9 cellular contexts compared by ENCODE assay signal in genomic region chr14:50520947-50521815, GRCh38. TPM values are rescaled to one million over a fixed set of nuclear protein-coding genes. Genes with fewer than 3 reads are reported as not detected.
DNase-seq lines count a peak whose midpoint lies in the region; ATAC-seq and TF ChIP-seq lines count a peak whose summit lies in the region.
"Had no signal": no experiment of that assay in that cellular context is flagged by ENCODE, and none has a peak within 500 bp of the region (broad histone marks: within the 10 kb centered on the region; RNA-seq: fewer than 3 reads in every experiment).

No MANE protein-coding gene starts in this region.

- no peaks in the 10 kb centered on the region for H3K9me3 Mint-ChIP-seq in activated CD8-positive, alpha-beta memory T cell treated with anti-CD3 and anti-CD28 coated beads, Interleukin-2, amount 10 ng/mL, durations not matched to agents 7 days and 5 days (ENCODE audit: low read depth)
- no peaks in the 10 kb centered on the region for H3K9me3 Mint-ChIP-seq in endothelial cell (ENCODE audit: unreplicated experiment)

- H3K27ac ChIP-seq in A673 (ENCODE audit: low read depth, low read length, poor library complexity, severe bottlenecking): no peak overlapping the region

- intact Hi-C loops in A673 (cut with micrococcal nuclease; ENCODE audit: unreplicated experiment): no loop called here

- POLR2A ChIA-PET in A673 (lab: Charles Lee; ENCODE audit: low non-redundant PET): no interaction called here

- H3K9me3 ChIP-seq in A673 (ENCODE audit: low read depth, low read length, poor library complexity, severe bottlenecking): no peaks in the 10 kb centered on the region
- H3K9me3 ChIP-seq: heart right ventricle had no signal

- H3K4me3 ChIP-seq in A673 (ENCODE audit: low read depth, low read length, poor library complexity, severe bottlenecking) (no peak overlapping the region), fibroblast of pulmonary artery (replicated peaks; ENCODE audit: low read depth, low read length) (no peak overlapping the region)
- H3K4me3 ChIP-seq: heart right ventricle had no signal

- ATAC-seq in GM19351 (IDR thresholded peaks at IDR 0.05; ENCODE audit: unreplicated experiment) (peak; percentile 78), HG03432 (IDR thresholded peaks at IDR 0.05; ENCODE audit: unreplicated experiment) (peak; percentile 80)
- peak; percentile 89 for ATAC-seq in activated CD8-positive, alpha-beta memory T cell treated with anti-CD3 and anti-CD28 coated beads, Interleukin-2, amount 10 ng/mL, durations not matched to agents 7 days and 5 days

- DNase-seq in A673 (ENCODE audit: low spot score): peak; percentile 59
- peak; percentile 79 for DNase-seq in activated CD8-positive, alpha-beta memory T cell treated with anti-CD3 and anti-CD28 coated beads, Interleukin-2, amount 10 ng/mL, durations not matched to agents 7 days and 5 days
- peak; percentile 62 for DNase-seq in fibroblast of pulmonary artery (ENCODE audit: low read depth)
- peak; percentile 41 to 71 for DNase-seq in stimulated activated CD4-positive, alpha-beta T cell treated with anti-CD3 and anti-CD28 coated beads, Interleukin-4, amount 100 ng/mL, for 4 hours
- no peak for DNase-seq in endothelial cell (ENCODE audit: low spot score)
- DNase-seq in SK-N-DZ (ENCODE audit: low spot score): no peak
- DNase-seq: heart right ventricle had no signal

- peaks cover 9% of the 10 kb centered on the region for H3K36me3 Mint-ChIP-seq in activated CD8-positive, alpha-beta memory T cell treated with anti-CD3 and anti-CD28 coated beads, Interleukin-2, amount 10 ng/mL, durations not matched to agents 7 days and 5 days
- peaks cover 21% of the 10 kb centered on the region for H3K36me3 Mint-ChIP-seq in endothelial cell (ENCODE audit: low read depth, unreplicated experiment)

- no peaks in the 10 kb centered on the region for H3K27me3 ChIP-seq in A673 (replicated peaks; ENCODE audit: insufficient read depth, low read depth, low read length, poor library complexity)
- H3K27me3 ChIP-seq: heart right ventricle had no signal

- H3K4me1 Mint-ChIP-seq in activated CD8-positive, alpha-beta memory T cell treated with anti-CD3 and anti-CD28 coated beads, Interleukin-2, amount 10 ng/mL, durations not matched to agents 7 days and 5 days: peaks cover 40% of the 10 kb centered on the region
- H3K4me1 Mint-ChIP-seq in endothelial cell (ENCODE audit: unreplicated experiment): peaks cover 24% of the 10 kb centered on the region

- TF ChIP-seq CTCF in A673 (conservative IDR thresholded peaks at IDR 0.05; ENCODE audit: low read depth, low read length) (no peak), fibroblast of pulmonary artery (IDR thresholded peaks at IDR 0.05; ENCODE audit: low read length, missing control alignments) (no peak), endothelial cell (IDR thresholded peaks at IDR 0.05; ENCODE audit: unreplicated experiment) (no peak)

- H3K27ac Mint-ChIP-seq in activated CD8-positive, alpha-beta memory T cell treated with anti-CD3 and anti-CD28 coated beads, Interleukin-2, amount 10 ng/mL, durations not matched to agents 7 days and 5 days: peak overlapping the region; percentile 93
- H3K27ac Mint-ChIP-seq in endothelial cell (ENCODE audit: unreplicated experiment): no peak overlapping the region

- H3K4me3 Mint-ChIP-seq in activated CD8-positive, alpha-beta memory T cell treated with anti-CD3 and anti-CD28 coated beads, Interleukin-2, amount 10 ng/mL, durations not matched to agents 7 days and 5 days: peak overlapping the region; percentile 76
- H3K4me3 Mint-ChIP-seq in endothelial cell (ENCODE audit: unreplicated experiment): no peak overlapping the region

- peaks cover 23% of the 10 kb centered on the region for H3K4me1 ChIP-seq in A673 (ENCODE audit: insufficient read depth, low read length, poor library complexity, severe bottlenecking)

- CTCF ChIA-PET in A673 (lab: Charles Lee): no interaction called here
- CTCF ChIA-PET in activated CD8-positive, alpha-beta memory T cell treated with anti-CD3 and anti-CD28 coated beads, Interleukin-2, amount 10 ng/mL, durations not matched to agents 7 days and 5 days (lab: Charles Lee): no interaction called here

- H3K27me3 Mint-ChIP-seq in activated CD8-positive, alpha-beta memory T cell treated with anti-CD3 and anti-CD28 coated beads, Interleukin-2, amount 10 ng/mL, durations not matched to agents 7 days and 5 days: no peaks in the 10 kb centered on the region
- no peaks in the 10 kb centered on the region for H3K27me3 Mint-ChIP-seq in endothelial cell (ENCODE audit: unreplicated experiment)

- BruUV-seq in A673 (replicated peaks; lab: Mats Ljungman, UMichigan): no TSS peak

- no peaks in the 10 kb centered on the region for H3K36me3 ChIP-seq in A673 (ENCODE audit: insufficient read depth, low read length, poor library complexity, severe bottlenecking)

RNA-seq across cellular contexts. Expression of gene MAP4K5, which starts 11.2 kb away (rescaled TPM):
- total RNA-seq in A673 (2021): 57.9 and 58.9 TPM in 2 replicates
- 10 to 100 TPM; 31.4 to 38.7 TPM for total RNA-seq in activated CD8-positive, alpha-beta memory T cell treated with anti-CD3 and anti-CD28 coated beads, Interleukin-2, amount 10 ng/mL, durations not matched to agents 7 days and 5 days
- total RNA-seq in endothelial cell (ENCODE audit: unreplicated experiment): 99.3 TPM
- 77.9 and 92.5 TPM in 2 replicates for polyA plus RNA-seq in SK-N-DZ (2014; cell fraction: cytosol; rRNA removed)
- 157 and 213 TPM in 2 replicates for polyA plus RNA-seq in SK-N-DZ (2014; cell fraction: nucleus; rRNA removed)

RNA-seq across cellular contexts. Expression of gene ATL1, which starts 38.8 kb away (rescaled TPM):
- 9.8 and 11.4 TPM in 2 replicates for total RNA-seq in A673 (2021)
- total RNA-seq in activated CD8-positive, alpha-beta memory T cell treated with anti-CD3 and anti-CD28 coated beads, Interleukin-2, amount 10 ng/mL, durations not matched to agents 7 days and 5 days: 1 to 10 TPM; 1.3 to 2.2 TPM
- total RNA-seq in endothelial cell (ENCODE audit: unreplicated experiment): 4.7 TPM
- polyA plus RNA-seq in SK-N-DZ (2014; cell fraction: cytosol; rRNA removed): 16.0 and 20.2 TPM in 2 replicates
- polyA plus RNA-seq in SK-N-DZ (2014; cell fraction: nucleus; rRNA removed): 9.1 and 15.1 TPM in 2 replicates

Comparison
In these comparisons a context has a peak if more than half of its experiments do, and no peak if none do; other contexts are left out.
1. DNase-seq: peak in A673 (single experiment), activated CD8-positive, alpha-beta memory T cell treated with anti-CD3 and anti-CD28 coated beads, Interleukin-2, amount 10 ng/mL, durations not matched to agents 7 days and 5 days (single experiment), fibroblast of pulmonary artery (single experiment) and stimulated activated CD4-positive, alpha-beta T cell treated with anti-CD3 and anti-CD28 coated beads, Interleukin-4, amount 100 ng/mL, for 4 hours (2 of 2); none in endothelial cell (single experiment) and SK-N-DZ (single experiment).
2. Peak in every context shown above with its lines, with median percentiles within 50 percentile points of each other: ATAC-seq.